ENCODE assay signal across 1 cellular context in the genomic region with DNA sequence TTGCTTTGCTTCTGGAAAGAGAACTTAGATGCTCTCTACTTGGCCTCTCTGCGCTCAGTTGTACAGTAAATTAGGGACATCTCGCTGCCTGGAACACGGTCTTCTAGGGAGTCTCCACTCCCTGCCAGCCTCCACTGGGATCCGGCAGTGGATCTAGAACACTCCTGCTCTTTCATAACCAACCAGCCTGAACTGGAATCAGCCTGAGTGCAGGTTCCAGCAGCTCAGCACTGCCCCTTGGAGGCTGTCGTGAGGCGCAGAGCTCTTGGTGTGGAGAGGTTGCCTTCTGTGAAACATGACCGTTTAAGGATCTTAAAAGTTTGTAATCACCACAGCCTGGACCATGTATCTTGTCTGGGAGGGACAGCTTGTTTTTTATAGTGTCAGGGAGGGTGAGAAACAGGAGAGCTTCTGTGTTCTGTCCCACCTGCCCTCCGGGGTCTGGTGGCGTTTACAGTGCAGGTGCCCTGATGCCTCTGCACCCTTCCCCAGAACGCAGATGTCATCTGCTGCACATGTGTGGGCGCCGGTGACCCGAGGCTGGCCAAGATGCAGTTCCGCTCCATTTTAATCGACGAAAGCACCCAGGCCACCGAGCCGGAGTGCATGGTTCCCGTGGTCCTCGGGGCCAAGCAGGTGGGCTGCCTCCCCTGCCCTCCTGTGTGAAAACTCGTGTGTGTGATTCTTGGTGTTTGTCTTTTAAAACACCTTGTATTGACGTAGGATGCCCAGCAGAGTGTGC.
TF ChIP-seq lines count a peak whose summit lies in the region.

No MANE protein-coding gene starts in this region.

TF ChIP-seq in IMR-90, 13 proteins besides CTCF, POLR2A, EP300 and RAD21 (continued from another document):
- no peak for TF ChIP-seq RFX5 (IDR thresholded peaks at IDR 0.05; ENCODE audit: low read depth, low read length)
- TF ChIP-seq, protein P1, sequence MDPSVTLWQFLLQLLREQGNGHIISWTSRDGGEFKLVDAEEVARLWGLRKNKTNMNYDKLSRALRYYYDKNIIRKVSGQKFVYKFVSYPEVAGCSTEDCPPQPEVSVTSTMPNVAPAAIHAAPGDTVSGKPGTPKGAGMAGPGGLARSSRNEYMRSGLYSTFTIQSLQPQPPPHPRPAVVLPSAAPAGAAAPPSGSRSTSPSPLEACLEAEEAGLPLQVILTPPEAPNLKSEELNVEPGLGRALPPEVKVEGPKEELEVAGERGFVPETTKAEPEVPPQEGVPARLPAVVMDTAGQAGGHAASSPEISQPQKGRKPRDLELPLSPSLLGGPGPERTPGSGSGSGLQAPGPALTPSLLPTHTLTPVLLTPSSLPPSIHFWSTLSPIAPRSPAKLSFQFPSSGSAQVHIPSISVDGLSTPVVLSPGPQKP (IDR thresholded peaks at IDR 0.05; ENCODE audit: borderline replicate concordance, low read depth, low read length): no peak
